Comparison of ENCODE assay signal across 1 cellular context in genomic region chr17:31197991-31198390, GRCh38.
TF ChIP-seq lines count a peak whose summit lies in the region.

No MANE protein-coding gene starts in this region.

TF ChIP-seq in IMR-90, 13 proteins besides CTCF, POLR2A, EP300 and RAD21 (continued from another document):
- TF ChIP-seq ELK1 (IDR thresholded peaks at IDR 0.05; ENCODE audit: borderline replicate concordance, low read depth, low read length) (no peak), CHD1 (IDR thresholded peaks at IDR 0.05; ENCODE audit: low read depth, low read length) (no peak), RFX5 (IDR thresholded peaks at IDR 0.05; ENCODE audit: low read depth, low read length) (no peak), FOS (IDR thresholded peaks at IDR 0.05; ENCODE audit: low read depth, low read length) (no peak)
TF ChIP-seq in IMR-90: peak in this region for 0.
